ENCODE assay signal across 1 cellular context in genomic region chr15:55289573-55290360, GRCh38.
A peak's percentile ranks its signal among the peaks of the same experiment; 100 is the strongest.
TF ChIP-seq lines count a peak whose summit lies in the region.

TSS of gene RAB27A (minus strand) at chr15:55289813. CDS start at chr15:55234934, 54,879 bp downstream.

TF ChIP-seq in HepG2, 621 proteins besides CTCF, POLR2A, EP300 and RAD21 (continued from another document):
- TF ChIP-seq, protein P1, sequence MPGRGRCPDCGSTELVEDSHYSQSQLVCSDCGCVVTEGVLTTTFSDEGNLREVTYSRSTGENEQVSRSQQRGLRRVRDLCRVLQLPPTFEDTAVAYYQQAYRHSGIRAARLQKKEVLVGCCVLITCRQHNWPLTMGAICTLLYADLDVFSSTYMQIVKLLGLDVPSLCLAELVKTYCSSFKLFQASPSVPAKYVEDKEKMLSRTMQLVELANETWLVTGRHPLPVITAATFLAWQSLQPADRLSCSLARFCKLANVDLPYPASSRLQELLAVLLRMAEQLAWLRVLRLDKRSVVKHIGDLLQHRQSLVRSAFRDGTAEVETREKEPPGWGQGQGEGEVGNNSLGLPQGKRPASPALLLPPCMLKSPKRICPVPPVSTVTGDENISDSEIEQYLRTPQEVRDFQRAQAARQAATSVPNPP (CRISPR knock-in tag; IDR thresholded peaks at IDR 0.05), result no peak
- TF ChIP-seq NFKBIZ (CRISPR knock-in tag; IDR thresholded peaks at IDR 0.05) (0 out of 2 replicates have a peak, but pooled peaks have one; percentile 41), CCDC6 (CRISPR knock-in tag; IDR thresholded peaks at IDR 0.05) (peak; percentile 80; the same call in 1 of the 2 replicates), HES4 (CRISPR knock-in tag; IDR thresholded peaks at IDR 0.05; ENCODE audit: borderline replicate concordance) (0 out of 2 replicates have a peak, but pooled peaks have one; percentile 14), ZNF251 (CRISPR knock-in tag; IDR thresholded peaks at IDR 0.05) (no peak), HOXD1 (CRISPR knock-in tag; IDR thresholded peaks at IDR 0.05) (0 out of 2 replicates have a peak, but pooled peaks have one; percentile 18), ZNF550 (CRISPR knock-in tag; IDR thresholded peaks at IDR 0.05; ENCODE audit: borderline replicate concordance) (no peak)
